31 cellular contexts compared by ENCODE assay signal in genomic region chr6:101711518-101711917, GRCh38.
DNase-seq lines count a peak whose midpoint lies in the region; ATAC-seq and TF ChIP-seq lines count a peak whose summit lies in the region.
"Had no signal": no experiment of that assay in that cellular context is flagged by ENCODE, and none has a peak within 500 bp of the region (broad histone marks: within the 10 kb centered on the region; RNA-seq: fewer than 3 reads in every experiment).

No MANE protein-coding gene starts in this region.

- TF ChIP-seq CTCF in GM12865 (IDR thresholded peaks at IDR 0.05; ENCODE audit: insufficient read depth, low read depth, low read length, missing control alignments) (no peak), OCI-LY3 (IDR thresholded peaks at IDR 0.05; ENCODE audit: low read depth, low read length) (no peak), body of pancreas (IDR thresholded peaks at IDR 0.05) (no peak)

- DNase-seq in GM12865 (ENCODE audit: low read depth) (peak; percentile 2), body of pancreas (no peak), NCI-H128 (lab: John Stamatoyannopoulos, UW; ENCODE audit: unreplicated experiment) (no peak)
- DNase-seq in activated naive CD4-positive, alpha-beta T cell (lab: John Stamatoyannopoulos, UW) = no peak
- DNase-seq in activated CD4-positive, alpha-beta T cell treated with anti-CD3 and anti-CD28 coated beads, Interleukin-2, amount 50 U/mL, for 4 hours = no peak
- DNase-seq: activated CD4-positive, alpha-beta T cell treated with anti-CD3 and anti-CD28 coated beads, Interleukin-2, amount 10 ng/mL, durations not matched to agents 7 days and 5 days; activated effector memory CD4-positive, alpha-beta T cell treated with anti-CD3 and anti-CD28 coated beads, Interleukin-2, amount 50 U/mL, for 16 hours; activated naive CD8-positive, alpha-beta T cell treated with anti-CD3 and anti-CD28 coated beads, Interleukin-2, amount 10 ng/mL, durations not matched to agents 7 days and 5 days; activated T-cell treated with anti-CD3 and anti-CD28 coated beads, Interleukin-2, amount 50 U/mL, for 1 hour; aorta; CD4-positive, alpha-beta T cell; DND-41; GOT3; kidney glomerular epithelial cell; lower lobe of right lung; naive thymus-derived CD4-positive, alpha-beta T cell; NCI-H1436; NCI-H2081; NCI-H226; NCI-H526 treated with DMSO at 0.1 percent for 48 hours; NK-92 treated with Interleukin-12 subunit alpha and Interleukin-12 subunit beta, amount 100 ng/mL, for 24 hours; psoas muscle; SHP77 treated with DMSO at 0.1 percent for 48 hours; stimulated activated CD4-positive, alpha-beta T cell treated with anti-CD3 and anti-CD28 coated beads, Interleukin-4, amount 100 ng/mL, for 24 hours; tibial artery; WERI-Rb-1 had no signal

- H3K4me2 ChIP-seq in OCI-LY3 (ENCODE audit: low read length) = peak overlapping the region; percentile 36
- H3K4me2 ChIP-seq: A549 had no signal

- intact Hi-C loops in body of pancreas (cut with DNase I) = no loop called here

- H3K79me2 ChIP-seq in OCI-LY3 (ENCODE audit: low read length) = no peaks in the 10 kb centered on the region

- 70 to 73% methylated on average over 1 of the region's 1 CpG for WGBS in body of pancreas, 2 donors

- H3K27me3 ChIP-seq in OCI-LY3 (ENCODE audit: low read depth, low read length) = no peaks in the 10 kb centered on the region
- peaks cover 0 to 3% of the 10 kb centered on the region in 2 donors for H3K27me3 ChIP-seq in body of pancreas
- H3K27me3 ChIP-seq: tibial artery, vagina had no signal

- no peaks in the 10 kb centered on the region for H4K20me1 ChIP-seq in OCI-LY3 (ENCODE audit: insufficient read depth, low read length)

- no peaks in the 10 kb centered on the region for H3K9me3 ChIP-seq in OCI-LY3 (ENCODE audit: insufficient read depth, low read length)
- no peaks in the 10 kb centered on the region for H3K9me3 ChIP-seq in body of pancreas
- H3K9me3 ChIP-seq: A549, lower lobe of right lung, psoas muscle, tibial artery, vagina had no signal

- H3K4me3 ChIP-seq in GM12865 (ENCODE audit: low read depth, low read length) = no peak overlapping the region
- H3K4me3 ChIP-seq in OCI-LY3 (ENCODE audit: low read length) = no peak overlapping the region
- H3K4me3 ChIP-seq in body of pancreas = no peak overlapping the region
- H3K4me3 ChIP-seq: A549, lower lobe of right lung, psoas muscle, tibial artery, vagina had no signal

- no peak for TF ChIP-seq POLR2A in body of pancreas (IDR thresholded peaks at IDR 0.05)

- no peak overlapping the region; the same call in 1 of the 2 replicates for H2AFZ ChIP-seq in OCI-LY3 (ENCODE audit: low read depth, low read length)

- no peak overlapping the region for H3K9ac ChIP-seq in OCI-LY3 (ENCODE audit: low read length)

- H3K27ac ChIP-seq in OCI-LY3 (ENCODE audit: low read length) (no peak overlapping the region), body of pancreas (no peak overlapping the region)
- H3K27ac ChIP-seq: A549, lower lobe of right lung, psoas muscle, tibial artery, vagina, WERI-Rb-1 had no signal

- H3K4me1 ChIP-seq in OCI-LY3 (ENCODE audit: low read length) = peaks cover 8% of the 10 kb centered on the region
- no peaks in the 10 kb centered on the region for H3K4me1 ChIP-seq in body of pancreas
- H3K4me1 ChIP-seq: A549, lower lobe of right lung, psoas muscle, tibial artery, vagina had no signal

- H3K36me3 ChIP-seq in OCI-LY3 (replicated peaks; ENCODE audit: low read depth, low read length) (no peaks in the 10 kb centered on the region), body of pancreas (replicated peaks in 1 of 2; ENCODE audit: insufficient read depth in 1 of 2, low read depth in 2 of 2) (no peaks in the 10 kb centered on the region)
- H3K36me3 ChIP-seq: lower lobe of right lung, tibial artery, vagina, WERI-Rb-1 had no signal

- peak; percentile 68 for ATAC-seq in GM19035 (IDR thresholded peaks at IDR 0.05; ENCODE audit: unreplicated experiment)
- ATAC-seq in HG03439 (IDR thresholded peaks at IDR 0.05; ENCODE audit: unreplicated experiment) = peak; percentile 62
- ATAC-seq in body of pancreas = no peak
- ATAC-seq: A549; lower lobe of right lung; naive thymus-derived CD4-positive, alpha-beta T cell; psoas muscle had no signal
